Comparison of ENCODE assay signal across 28 cellular contexts in the genomic region with DNA sequence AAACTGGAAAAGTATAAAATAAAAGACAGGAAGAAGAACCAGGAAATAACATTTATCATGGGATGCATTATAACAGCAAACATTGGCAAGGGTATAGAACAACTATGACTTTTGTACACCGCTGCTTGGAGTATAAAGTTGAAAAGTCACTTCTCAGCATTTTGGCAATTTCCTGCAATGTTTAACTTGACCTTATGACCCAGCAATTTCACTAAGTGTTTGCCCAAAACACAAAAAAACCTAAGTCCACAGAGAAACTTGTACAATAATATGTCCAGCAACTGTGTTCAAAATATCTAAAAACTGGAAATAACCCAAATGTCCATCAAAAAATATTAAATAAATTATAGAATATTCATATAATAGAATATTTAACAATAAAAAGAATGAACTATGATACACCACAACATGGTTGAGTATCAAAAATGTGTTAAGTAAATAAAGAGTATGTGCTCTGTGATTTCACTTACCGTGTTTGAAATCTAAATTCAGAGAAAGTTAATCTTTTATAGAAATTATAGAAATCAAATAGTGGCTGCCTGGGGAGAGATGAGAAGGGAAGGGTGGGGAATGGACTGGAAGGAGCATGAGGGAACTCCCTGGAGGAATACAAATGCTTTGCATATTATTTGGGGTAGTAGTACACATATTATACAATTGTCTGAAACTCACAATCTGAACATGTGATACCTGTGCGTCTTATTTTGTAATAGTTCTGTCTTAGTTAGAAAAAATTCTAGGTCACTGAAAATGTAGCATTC. TPM values are rescaled to one million over a fixed set of nuclear protein-coding genes. Genes with fewer than 3 reads are reported as not detected.
"Had no signal": no experiment of that assay in that cellular context is flagged by ENCODE, and none has a peak within 500 bp of the region (broad histone marks: within the 10 kb centered on the region; RNA-seq: fewer than 3 reads in every experiment).

No MANE protein-coding gene starts in this region.

- H3K4me3 ChIP-seq: esophagus squamous epithelium, heart right ventricle, lower lobe of right lung, sigmoid colon, suprapubic skin, tibial artery had no signal

- H3K36me3 ChIP-seq: esophagus squamous epithelium, heart right ventricle, lower lobe of right lung, sigmoid colon, suprapubic skin, tibial artery had no signal

- H3K27ac Mint-ChIP-seq: activated B cell treated with CpG ODN at 0.5 μM for 24 hours; activated CD8-positive, alpha-beta T cell treated with anti-CD3 and anti-CD28 coated beads for 36 hours; activated naive CD4-positive, alpha-beta T cell treated with anti-CD3 and anti-CD28 coated beads, Interleukin-2, amount 50 U/mL, for 24 hours; activated T-helper 2 cell treated with anti-CD3 and anti-CD28 coated beads, Interferon-gamma antibody, Interleukin-2, Interleukin-4, amounts not matched to agents 10 μg/mL and 5 μg/mL and 100 μg/mL, durations not matched to agents 14 hours and 24 hours and 36 hours; natural killer cell had no signal

- H3K4me3 Mint-ChIP-seq: activated B cell treated with CpG ODN at 0.5 μM for 24 hours; activated CD8-positive, alpha-beta T cell treated with anti-CD3 and anti-CD28 coated beads for 36 hours; activated naive CD4-positive, alpha-beta T cell treated with anti-CD3 and anti-CD28 coated beads, Interleukin-2, amount 50 U/mL, for 24 hours; central memory CD8-positive, alpha-beta T cell; natural killer cell had no signal

- H3K9me3 ChIP-seq: esophagus squamous epithelium, heart right ventricle, lower lobe of right lung, sigmoid colon, suprapubic skin, tibial artery had no signal

- FAIRE-seq: endometrium, islet of Langerhans, small intestine had no signal

- H3K27ac ChIP-seq: epithelial cell of prostate, esophagus squamous epithelium, heart right ventricle, lower lobe of right lung, sigmoid colon, tibial artery had no signal

- DNase-seq: activated B cell treated with CpG ODN at 0.5 μM for 24 hours; activated CD4-positive, alpha-beta T cell treated with anti-CD3 and anti-CD28 coated beads, Interleukin-2, amount 50 U/mL, for 1 hour; activated CD8-positive, alpha-beta T cell treated with anti-CD3 and anti-CD28 coated beads for 36 hours; activated T-cell treated with anti-CD3 and anti-CD28 coated beads, Interleukin-2, amount 50 U/mL, for 48 hours; dermis blood vessel endothelial cell; effector CD4-positive, alpha-beta T cell; esophagus squamous epithelium; foreskin melanocyte; heart right ventricle; left cardiac atrium; lower lobe of right lung; mesendoderm; natural killer cell; posterior cingulate gyrus; retina; sigmoid colon; stimulated activated CD4-positive, alpha-beta T cell treated with anti-CD3 and anti-CD28 coated beads, Interleukin-1b, Interleukin-23, amount 100 ng/mL, for 48 hours; stimulated activated naive CD4-positive, alpha-beta T cell; T-helper 2 cell; tibial artery had no signal

- ATAC-seq: activated CD8-positive, alpha-beta T cell treated with anti-CD3 and anti-CD28 coated beads for 36 hours; heart right ventricle; left cardiac atrium; natural killer cell had no signal

- H3K9me3 Mint-ChIP-seq: activated B cell treated with CpG ODN at 0.5 μM for 24 hours; activated CD8-positive, alpha-beta T cell treated with anti-CD3 and anti-CD28 coated beads for 36 hours; activated naive CD4-positive, alpha-beta T cell treated with anti-CD3 and anti-CD28 coated beads, Interleukin-2, amount 50 U/mL, for 24 hours; activated T-helper 2 cell treated with anti-CD3 and anti-CD28 coated beads, Interferon-gamma antibody, Interleukin-2, Interleukin-4, amounts not matched to agents 10 μg/mL and 5 μg/mL and 100 μg/mL, durations not matched to agents 14 hours and 24 hours and 36 hours; natural killer cell had no signal

- H3K36me3 Mint-ChIP-seq: activated naive CD4-positive, alpha-beta T cell treated with anti-CD3 and anti-CD28 coated beads, Interleukin-2, amount 50 U/mL, for 24 hours; natural killer cell had no signal

- H3K27me3 ChIP-seq: esophagus squamous epithelium, heart right ventricle, sigmoid colon, suprapubic skin, tibial artery had no signal

- H3K4me1 Mint-ChIP-seq: activated B cell treated with CpG ODN at 0.5 μM for 24 hours; activated naive CD4-positive, alpha-beta T cell treated with anti-CD3 and anti-CD28 coated beads, Interleukin-2, amount 50 U/mL, for 24 hours; central memory CD8-positive, alpha-beta T cell; natural killer cell had no signal

- H3K27me3 Mint-ChIP-seq: activated B cell treated with CpG ODN at 0.5 μM for 24 hours; central memory CD8-positive, alpha-beta T cell had no signal

- H3K4me1 ChIP-seq: esophagus squamous epithelium, heart right ventricle, lower lobe of right lung, sigmoid colon, suprapubic skin, tibial artery had no signal

RNA-seq across cellular contexts. Expression of a gene that starts 31.0 kb away (rescaled TPM):
- total RNA-seq: activated B cell treated with CpG ODN at 0.5 μM for 24 hours had no signal
